9 cellular contexts compared by ENCODE assay signal in the genomic region with DNA sequence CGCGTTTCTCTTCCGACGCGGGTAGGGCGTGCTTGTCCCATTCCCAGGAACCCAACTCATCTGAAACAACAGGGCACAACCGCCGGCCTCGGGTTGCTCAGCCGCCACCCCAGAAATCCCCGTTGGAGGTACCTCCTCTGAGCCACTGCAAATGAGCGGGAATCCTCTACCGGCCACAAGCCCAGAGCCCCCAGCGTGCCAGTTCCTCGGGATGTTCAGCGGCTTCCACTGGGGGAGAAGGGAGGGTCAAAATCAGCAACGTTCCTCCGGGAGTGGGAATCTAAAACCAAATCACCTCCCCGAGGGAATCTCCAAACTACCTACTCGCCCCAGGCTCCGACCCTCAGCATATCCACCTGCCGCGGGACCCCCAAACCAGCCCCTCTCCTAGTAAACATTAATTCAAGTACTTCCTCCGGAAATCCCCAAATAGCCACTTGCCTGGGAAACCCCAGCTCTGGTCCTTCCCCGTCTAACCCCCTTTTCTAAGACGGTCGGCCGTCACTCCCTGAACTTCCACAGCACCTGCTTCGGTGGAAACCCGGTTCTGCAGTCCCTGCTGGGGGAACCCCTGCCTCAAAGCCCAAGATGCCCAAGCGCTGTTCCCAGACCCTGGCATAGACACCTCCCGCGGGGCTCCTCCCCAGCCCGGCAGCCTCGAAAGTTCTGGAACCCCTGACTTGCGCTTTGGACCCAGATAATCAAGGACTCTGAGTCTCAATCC. TPM values are rescaled to one million over a fixed set of nuclear protein-coding genes. Genes with fewer than 3 reads are reported as not detected.
DNase-seq lines count a peak whose midpoint lies in the region; TF ChIP-seq lines count a peak whose summit lies in the region.
"Had no signal": no experiment of that assay in that cellular context is flagged by ENCODE, and none has a peak within 500 bp of the region (broad histone marks: within the 10 kb centered on the region; RNA-seq: fewer than 3 reads in every experiment).

No MANE protein-coding gene starts in this region.

- intact Hi-C loops in activated CD4-positive, alpha-beta T cell treated with anti-CD3 and anti-CD28 coated beads, Interleukin-2, amount 10 ng/mL, durations not matched to agents 24 days and 14 days (cut with micrococcal nuclease) = no loop called here

- no peak for TF ChIP-seq CTCF in HFFc6 (IDR thresholded peaks at IDR 0.05)

- peaks cover 39% of the 10 kb centered on the region for H3K27me3 Mint-ChIP-seq in activated CD4-positive, alpha-beta T cell treated with anti-CD3 and anti-CD28 coated beads, Interleukin-2, amount 10 ng/mL, durations not matched to agents 24 days and 14 days
- H3K27me3 Mint-ChIP-seq in HFFc6 (ENCODE audit: insufficient read depth) = peaks cover 13% of the 10 kb centered on the region

- no peaks in the 10 kb centered on the region for H3K36me3 Mint-ChIP-seq in activated CD4-positive, alpha-beta T cell treated with anti-CD3 and anti-CD28 coated beads, Interleukin-2, amount 10 ng/mL, durations not matched to agents 24 days and 14 days (ENCODE audit: low read depth)
- peaks cover 52% of the 10 kb centered on the region for H3K36me3 Mint-ChIP-seq in HFFc6 (ENCODE audit: low read depth)

- peaks cover 10% of the 10 kb centered on the region for H3K4me1 Mint-ChIP-seq in activated CD4-positive, alpha-beta T cell treated with anti-CD3 and anti-CD28 coated beads, Interleukin-2, amount 10 ng/mL, durations not matched to agents 24 days and 14 days
- H3K4me1 Mint-ChIP-seq in HFFc6 (ENCODE audit: low read depth) = peaks cover 56% of the 10 kb centered on the region

- peak overlapping the region; percentile 75 for H3K4me3 Mint-ChIP-seq in activated CD4-positive, alpha-beta T cell treated with anti-CD3 and anti-CD28 coated beads, Interleukin-2, amount 10 ng/mL, durations not matched to agents 24 days and 14 days
- H3K4me3 Mint-ChIP-seq in HFFc6 = peak overlapping the region; percentile 97

- H3K27ac Mint-ChIP-seq in activated CD4-positive, alpha-beta T cell treated with anti-CD3 and anti-CD28 coated beads, Interleukin-2, amount 10 ng/mL, durations not matched to agents 24 days and 14 days = no peak overlapping the region
- peak overlapping the region; percentile 91 for H3K27ac Mint-ChIP-seq in HFFc6

- no peak for DNase-seq in activated CD4-positive, alpha-beta T cell treated with anti-CD3 and anti-CD28 coated beads, Interleukin-2, amount 10 ng/mL, durations not matched to agents 24 days and 14 days
- no peak for DNase-seq in activated CD4-positive, alpha-beta T cell treated with anti-CD3 and anti-CD28 coated beads for 1 hour
- DNase-seq in HFFc6 = peak; percentile 40
- peak; percentile 8 for DNase-seq in RPMI7951 (ENCODE audit: low read depth)
- DNase-seq in hepatic stellate cell (ENCODE audit: low spot score) = peak; percentile 47
- no peak for DNase-seq in cerebellar cortex (ENCODE audit: low spot score)
- DNase-seq in CD1c-positive myeloid dendritic cell (ENCODE audit: extremely low spot score) = no peak
- DNase-seq in H4 (ENCODE audit: low spot score) = no peak

- no peaks in the 10 kb centered on the region for H3K9me3 Mint-ChIP-seq in activated CD4-positive, alpha-beta T cell treated with anti-CD3 and anti-CD28 coated beads, Interleukin-2, amount 10 ng/mL, durations not matched to agents 24 days and 14 days
- H3K9me3 Mint-ChIP-seq in HFFc6 = peaks cover 26% of the 10 kb centered on the region; the same call in 1 of the 2 replicates

RNA-seq across cellular contexts. Expression of a gene that starts 0.9 kb away (rescaled TPM):
- total RNA-seq in activated CD4-positive, alpha-beta T cell treated with anti-CD3 and anti-CD28 coated beads, Interleukin-2, amount 10 ng/mL, durations not matched to agents 24 days and 14 days = 0.70 and 0.78 TPM in 2 replicates
- total RNA-seq in HFFc6 (2021; fragmentation: NEBNext Ultra II Directional; extraction: Animal tissue kit (Norgen Biotek cat#: 25700)) = 100 to 1,000 TPM; 596 to 899 (median 635) TPM
- total RNA-seq in RPMI7951 (2014; rRNA removed; shearing (Covaris generic)) = 6.4 and 7.2 TPM in 2 replicates
- total RNA-seq in H4 (2014; rRNA removed; shearing (Covaris generic)) = 0.12 and 0.27 TPM in 2 replicates

RNA-seq across cellular contexts. Expression of a gene that starts 34.9 kb away (rescaled TPM):
- total RNA-seq in activated CD4-positive, alpha-beta T cell treated with anti-CD3 and anti-CD28 coated beads, Interleukin-2, amount 10 ng/mL, durations not matched to agents 24 days and 14 days = not detected in 2 replicates
- total RNA-seq in HFFc6 (2021; fragmentation: NEBNext Ultra II Directional; extraction: Animal tissue kit (Norgen Biotek cat#: 25700)) = under 1 TPM in 1 of 6 experiments, not detected in 5; 0.25 TPM
- total RNA-seq in RPMI7951 (2014; rRNA removed; shearing (Covaris generic)) = not detected in 2 replicates
- not detected in 2 replicates for total RNA-seq in H4 (2014; rRNA removed; shearing (Covaris generic))
- total RNA-seq: adrenal gland had no signal

Comparison
In these comparisons a context has a peak if more than half of its experiments do, and no peak if none do; other contexts are left out.
1. DNase-seq: peak in HFFc6 (single experiment), RPMI7951 (single experiment) and hepatic stellate cell (single experiment); none in activated CD4-positive, alpha-beta T cell treated with anti-CD3 and anti-CD28 coated beads, Interleukin-2, amount 10 ng/mL, durations not matched to agents 24 days and 14 days (single experiment), activated CD4-positive, alpha-beta T cell treated with anti-CD3 and anti-CD28 coated beads for 1 hour (single experiment), cerebellar cortex (single experiment), CD1c-positive myeloid dendritic cell (single experiment) and H4 (single experiment).
2. RNA of a gene that starts 0.9 kb away (total RNA-seq): 596 to 899 TPM in HFFc6; 6.4 to 7.2 TPM in RPMI7951, 0.70 to 0.78 TPM in activated CD4-positive, alpha-beta T cell treated with anti-CD3 and anti-CD28 coated beads, Interleukin-2, amount 10 ng/mL, durations not matched to agents 24 days and 14 days and 0.12 to 0.27 TPM in H4; every median in the first group is over 10 times any median in the second.